ENCODE assay signal across 12 cellular contexts in the genomic region with DNA sequence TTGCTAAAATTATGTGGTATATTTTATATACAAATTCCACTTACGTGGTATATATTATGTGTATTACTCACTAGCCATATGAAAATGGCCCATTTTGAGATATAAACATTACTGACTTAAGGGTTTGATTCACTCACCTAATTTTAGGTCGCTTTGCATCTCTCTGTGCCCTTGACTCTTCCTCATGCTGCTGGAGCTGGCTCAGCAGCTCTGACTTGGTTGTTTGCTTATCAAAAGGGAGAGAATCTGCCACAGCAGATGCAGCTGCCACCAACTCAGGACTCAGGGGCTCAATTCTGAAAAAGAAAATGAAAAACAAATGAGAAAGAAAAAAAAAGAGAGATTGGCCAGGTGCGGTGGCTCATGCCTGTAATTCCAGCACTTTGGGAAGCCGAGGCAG.
"Had no signal": no experiment of that assay in that cellular context is flagged by ENCODE, and none has a peak within 500 bp of the region (broad histone marks: within the 10 kb centered on the region; RNA-seq: fewer than 3 reads in every experiment).

No MANE protein-coding gene starts in this region.

- H3K4me3 ChIP-seq: esophagus muscularis mucosa had no signal

- DNase-seq: activated CD4-positive, alpha-beta T cell treated with anti-CD3 and anti-CD28 coated beads, Interleukin-2, amount 50 U/mL, for 1 hour; activated CD4-positive, CD25-positive, alpha-beta regulatory T cell; activated gamma-delta T cell treated with Interleukin-2 at 50 U/mL for 16 hours; activated T-cell treated with anti-CD3 and anti-CD28 coated beads, Interleukin-2, amount 50 U/mL, for 1 hour; glutamatergic neuron; immature natural killer cell; left colon; naive thymus-derived CD8-positive, alpha-beta T cell; right cardiac atrium; small intestine had no signal

- H3K27me3 ChIP-seq: esophagus muscularis mucosa had no signal

- ATAC-seq: left colon; naive thymus-derived CD8-positive, alpha-beta T cell; right cardiac atrium had no signal

- H3K9me3 ChIP-seq: esophagus muscularis mucosa had no signal

- H3K27ac ChIP-seq: esophagus muscularis mucosa had no signal

- H3K27me3 Mint-ChIP-seq: naive thymus-derived CD8-positive, alpha-beta T cell; progenitor cell of endocrine pancreas had no signal

- H3K4me3 Mint-ChIP-seq: immature natural killer cell; naive thymus-derived CD8-positive, alpha-beta T cell had no signal

- H3K27ac Mint-ChIP-seq: immature natural killer cell, progenitor cell of endocrine pancreas had no signal

- H3K9me3 Mint-ChIP-seq: immature natural killer cell; naive thymus-derived CD8-positive, alpha-beta T cell had no signal
